ENCODE assay signal across 8 cellular contexts in genomic region chr2:70901235-70902066, GRCh38. TPM values are rescaled to one million over a fixed set of nuclear protein-coding genes. Genes with fewer than 3 reads are reported as not detected.
DNase-seq lines count a peak whose midpoint lies in the region; ATAC-seq and TF ChIP-seq lines count a peak whose summit lies in the region.

No MANE protein-coding gene starts in this region.

- H3K27me3 Mint-ChIP-seq in activated CD4-positive, alpha-beta T cell treated with anti-CD3 and anti-CD28 coated beads, Interleukin-2, amount 10 ng/mL, durations not matched to agents 24 days and 14 days: peaks cover 90% of the 10 kb centered on the region

- no peak overlapping the region for H3K27ac ChIP-seq in neuronal stem cell (replicated peaks; ENCODE audit: low read length)

- H3K4me3 ChIP-seq in fibroblast of pulmonary artery (replicated peaks; ENCODE audit: low read depth, low read length): peak overlapping the region; percentile 65
- peak overlapping the region; percentile 80 to 83 for H3K4me3 ChIP-seq in neuronal stem cell (ENCODE audit: low read length in 2 of 2)

- peaks cover 9 to 24% of the 10 kb centered on the region in 2 donors for H3K4me1 ChIP-seq in neuronal stem cell (ENCODE audit: control insufficient read depth in 2 of 2, insufficient read depth in 1 of 2, low read depth in 1 of 2, low read length in 2 of 2)

- peak overlapping the region; percentile 91 for H3K18ac ChIP-seq in neuronal stem cell (ENCODE audit: low read length)

- peaks cover 34 to 94% (median 70%) of the 10 kb centered on the region in 3 experiments for H3K27me3 ChIP-seq in neuronal stem cell (ENCODE audit: control insufficient read depth in 3 of 3, insufficient read depth in 3 of 3, low read depth in 1 of 3, low read length in 3 of 3)

- peak overlapping the region; percentile 73 for H3K4me3 Mint-ChIP-seq in activated CD4-positive, alpha-beta T cell treated with anti-CD3 and anti-CD28 coated beads, Interleukin-2, amount 10 ng/mL, durations not matched to agents 24 days and 14 days

- H3K4me2 ChIP-seq in neuronal stem cell (ENCODE audit: insufficient read depth, low read length, poor library complexity, severe bottlenecking): peak overlapping the region; percentile 90

- peak overlapping the region; percentile 88 for H2BK15ac ChIP-seq in neuronal stem cell (ENCODE audit: low read length)

- no peaks in the 10 kb centered on the region for H3K9me3 Mint-ChIP-seq in activated CD4-positive, alpha-beta T cell treated with anti-CD3 and anti-CD28 coated beads, Interleukin-2, amount 10 ng/mL, durations not matched to agents 24 days and 14 days

- TF ChIP-seq CTCF in fibroblast of pulmonary artery (IDR thresholded peaks at IDR 0.05; ENCODE audit: low read length, missing control alignments): no peak

- H3K79me1 ChIP-seq in neuronal stem cell (ENCODE audit: low read depth, low read length): no peaks in the 10 kb centered on the region

- H4K91ac ChIP-seq in neuronal stem cell (ENCODE audit: low read depth, low read length, poor library complexity): no peak overlapping the region

- H2AFZ ChIP-seq in neuronal stem cell (ENCODE audit: low read length): peak overlapping the region; percentile 99

- ATAC-seq in SK-N-SH treated with all-trans-retinoic acid at 6 μM for 48 hours (peak; percentile 61), GM21381 (IDR thresholded peaks at IDR 0.05; ENCODE audit: unreplicated experiment) (no peak)

- H3K36me3 Mint-ChIP-seq in activated CD4-positive, alpha-beta T cell treated with anti-CD3 and anti-CD28 coated beads, Interleukin-2, amount 10 ng/mL, durations not matched to agents 24 days and 14 days (ENCODE audit: low read depth): no peaks in the 10 kb centered on the region

- WGBS in neuronal stem cell (ENCODE audit: extremely low coverage in 2 of 2, insufficient read length in 2 of 2, insufficient replicate concordance in 1 of 2), 2 donors: no CpG with 5 or more reads among the region's 77 CpGs

- H3K36me3 ChIP-seq in neuronal stem cell (replicated peaks in 1 of 2; ENCODE audit: control insufficient read depth in 2 of 2, insufficient read depth in 2 of 2, low read length in 2 of 2): peaks cover 0 to 36% of the 10 kb centered on the region in 2 donors

- peak overlapping the region; percentile 99 for H2BK12ac ChIP-seq in neuronal stem cell (ENCODE audit: low read length)

- H2BK120ac ChIP-seq in neuronal stem cell (ENCODE audit: low read depth, low read length): peak overlapping the region; percentile 24

- peaks cover 14% of the 10 kb centered on the region for H3K4me1 Mint-ChIP-seq in activated CD4-positive, alpha-beta T cell treated with anti-CD3 and anti-CD28 coated beads, Interleukin-2, amount 10 ng/mL, durations not matched to agents 24 days and 14 days

- DNase-seq in activated CD4-positive, alpha-beta T cell treated with anti-CD3 and anti-CD28 coated beads, Interleukin-2, amount 10 ng/mL, durations not matched to agents 24 days and 14 days: peak; percentile 70
- no peak for DNase-seq in activated CD4-positive, alpha-beta T cell treated with anti-CD3 and anti-CD28 coated beads for 4 hours
- DNase-seq in fibroblast of pulmonary artery (ENCODE audit: low read depth) (peak; percentile 48), neuronal stem cell (ENCODE audit: low spot score) (no peak), GDM1 (lab: John Stamatoyannopoulos, UW) (no peak), activated gamma-delta T cell treated with Interleukin-2 at 50 U/mL for 16 hours (no peak)

- peaks cover 3 to 14% of the 10 kb centered on the region in 2 donors for H3K9me3 ChIP-seq in neuronal stem cell (replicated peaks in 1 of 2; ENCODE audit: control insufficient read depth in 2 of 2, insufficient read depth in 1 of 2, low read depth in 1 of 2, low read length in 2 of 2)

- H2AK5ac ChIP-seq in neuronal stem cell (ENCODE audit: low read depth, low read length): peak overlapping the region; percentile 47

- no peak overlapping the region for H3K4ac ChIP-seq in neuronal stem cell (ENCODE audit: low read length)

- peak overlapping the region; percentile 50 for H3K14ac ChIP-seq in neuronal stem cell (ENCODE audit: low read length)

- peak overlapping the region; percentile 77 for H3K27ac Mint-ChIP-seq in activated CD4-positive, alpha-beta T cell treated with anti-CD3 and anti-CD28 coated beads, Interleukin-2, amount 10 ng/mL, durations not matched to agents 24 days and 14 days

- peak overlapping the region; percentile 56 for H3K23ac ChIP-seq in neuronal stem cell (ENCODE audit: low read depth, low read length, poor library complexity)

- intact Hi-C loops in activated CD4-positive, alpha-beta T cell treated with anti-CD3 and anti-CD28 coated beads, Interleukin-2, amount 10 ng/mL, durations not matched to agents 24 days and 14 days (cut with micrococcal nuclease): no loop called here

- H3K9ac ChIP-seq in neuronal stem cell (ENCODE audit: low read depth, low read length, poor library complexity): peak overlapping the region; percentile 92

- H4K8ac ChIP-seq in neuronal stem cell (ENCODE audit: low read depth, low read length): no peak overlapping the region

- H2BK5ac ChIP-seq in neuronal stem cell (ENCODE audit: low read length): peak overlapping the region; percentile 29

TF ChIP-seq in SK-N-SH treated with all-trans-retinoic acid at 6 μM for 48 hours, 23 proteins besides CTCF, POLR2A, EP300 and RAD21 (continues in another document):
- TF ChIP-seq POU6F1 (CRISPR knock-in tag; IDR thresholded peaks at IDR 0.05; ENCODE audit: borderline replicate concordance, low read depth) (no peak), ZNF565 (CRISPR knock-in tag; conservative IDR thresholded peaks at IDR 0.05; ENCODE audit: low read depth) (no peak), CSDC2 (CRISPR knock-in tag; IDR thresholded peaks at IDR 0.05) (no peak), ZC3H10 (CRISPR knock-in tag; IDR thresholded peaks at IDR 0.05) (no peak), ZFP3 (CRISPR knock-in tag; IDR thresholded peaks at IDR 0.05) (no peak), ISL1 (CRISPR knock-in tag; IDR thresholded peaks at IDR 0.05) (no peak), RARB (CRISPR knock-in tag; IDR thresholded peaks at IDR 0.05) (no peak), TSHZ2 (CRISPR knock-in tag; IDR thresholded peaks at IDR 0.05) (no peak), OSR1 (CRISPR knock-in tag; IDR thresholded peaks at IDR 0.05) (no peak), TCF4 (CRISPR knock-in tag; IDR thresholded peaks at IDR 0.05; ENCODE audit: borderline replicate concordance) (no peak), TOX (CRISPR knock-in tag; IDR thresholded peaks at IDR 0.05; ENCODE audit: borderline replicate concordance) (no peak), ZFP30 (CRISPR knock-in tag; IDR thresholded peaks at IDR 0.05) (no peak)
- TF ChIP-seq, protein P1, sequence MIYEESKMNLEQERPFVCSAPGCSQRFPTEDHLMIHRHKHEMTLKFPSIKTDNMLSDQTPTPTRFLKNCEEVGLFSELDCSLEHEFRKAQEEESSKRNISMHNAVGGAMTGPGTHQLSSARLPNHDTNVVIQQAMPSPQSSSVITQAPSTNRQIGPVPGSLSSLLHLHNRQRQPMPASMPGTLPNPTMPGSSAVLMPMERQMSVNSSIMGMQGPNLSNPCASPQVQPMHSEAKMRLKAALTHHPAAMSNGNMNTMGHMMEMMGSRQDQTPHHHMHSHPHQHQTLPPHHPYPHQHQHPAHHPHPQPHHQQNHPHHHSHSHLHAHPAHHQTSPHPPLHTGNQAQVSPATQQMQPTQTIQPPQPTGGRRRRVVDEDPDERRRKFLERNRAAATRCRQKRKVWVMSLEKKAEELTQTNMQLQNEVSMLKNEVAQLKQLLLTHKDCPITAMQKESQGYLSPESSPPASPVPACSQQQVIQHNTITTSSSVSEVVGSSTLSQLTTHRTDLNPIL (CRISPR knock-in tag; IDR thresholded peaks at IDR 0.05; ENCODE audit: low read depth): no peak

RNA-seq across cellular contexts. Expression of gene VAX2, which starts 1.1 kb away (rescaled TPM):
- total RNA-seq in activated CD4-positive, alpha-beta T cell treated with anti-CD3 and anti-CD28 coated beads, Interleukin-2, amount 10 ng/mL, durations not matched to agents 24 days and 14 days: not detected in 2 replicates
- 2.1 TPM for polyA plus RNA-seq in neuronal stem cell (2013, experiment 1 of 2)
- polyA plus RNA-seq in neuronal stem cell (2013, experiment 2 of 2): 2.4 TPM

RNA-seq across cellular contexts. Expression of gene ATP6V1B1, which starts 34.2 kb away (rescaled TPM):
- not detected in 2 replicates for total RNA-seq in activated CD4-positive, alpha-beta T cell treated with anti-CD3 and anti-CD28 coated beads, Interleukin-2, amount 10 ng/mL, durations not matched to agents 24 days and 14 days
- 1.9 TPM for polyA plus RNA-seq in neuronal stem cell (2013, experiment 1 of 2)
- polyA plus RNA-seq in neuronal stem cell (2013, experiment 2 of 2): 2.3 TPM

Comparison
In these comparisons a context has a peak if more than half of its experiments do, and no peak if none do; other contexts are left out.
1. DNase-seq: peak in activated CD4-positive, alpha-beta T cell treated with anti-CD3 and anti-CD28 coated beads, Interleukin-2, amount 10 ng/mL, durations not matched to agents 24 days and 14 days (single experiment) and fibroblast of pulmonary artery (single experiment); none in activated CD4-positive, alpha-beta T cell treated with anti-CD3 and anti-CD28 coated beads for 4 hours (0 of 2), neuronal stem cell (single experiment), GDM1 (single experiment) and activated gamma-delta T cell treated with Interleukin-2 at 50 U/mL for 16 hours (single experiment).